In the genomic region with DNA sequence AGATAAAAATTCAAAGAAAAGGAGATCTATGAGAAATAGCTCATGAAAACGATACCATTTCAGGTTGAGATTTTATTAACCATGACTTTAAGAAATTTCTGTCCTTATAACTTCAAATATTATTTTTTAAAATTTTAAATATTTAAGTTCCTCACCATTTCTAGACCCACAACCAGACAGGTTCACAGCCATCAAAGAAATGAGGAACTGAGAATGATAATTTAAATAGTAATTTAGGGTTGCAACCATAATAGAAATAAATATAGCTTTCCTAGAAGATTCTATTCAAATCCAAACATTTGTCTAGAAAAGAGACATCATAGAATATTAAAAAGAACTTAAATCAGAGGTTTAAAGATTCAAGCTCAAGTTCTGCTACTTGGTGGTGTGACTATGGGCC, we compare ENCODE assay signal across 16 cellular contexts. TPM values are rescaled to one million over a fixed set of nuclear protein-coding genes. Genes with fewer than 3 reads are reported as not detected.
DNase-seq lines count a peak whose midpoint lies in the region; ATAC-seq, FAIRE-seq and TF ChIP-seq lines count a peak whose summit lies in the region.
"Had no signal": no experiment of that assay in that cellular context is flagged by ENCODE, and none has a peak within 500 bp of the region (broad histone marks: within the 10 kb centered on the region; RNA-seq: fewer than 3 reads in every experiment).

No MANE protein-coding gene starts in this region.

- DNase-seq in Karpas-422 (peak; percentile 51), GM12878 (ENCODE audit: low read depth, low spot score) (no peak), psoas muscle (no peak), colonic mucosa (no peak)
- no peak for DNase-seq in stimulated activated CD4-positive, alpha-beta T cell treated with anti-CD3 and anti-CD28 coated beads, Interleukin-15, amount 100 ng/mL, for 24 hours
- DNase-seq: CD4-positive, alpha-beta T cell; EL; H9; NCI-H1436 treated with DMSO at 0.1 percent for 48 hours; NCI-H2029 treated with DMSO at 0.1 percent for 48 hours; NCI-H748 treated with DMSO at 0.1 percent for 48 hours; SHP77; T-helper 2 cell had no signal

- H3K79me2 ChIP-seq in Karpas-422 (ENCODE audit: low read length) (no peaks in the 10 kb centered on the region), GM12878 (ENCODE audit: control insufficient read depth, insufficient read depth, low read length) (no peaks in the 10 kb centered on the region)

- FAIRE-seq in GM12878 (lab: Jason Lieb, UNC) = no peak

- H3K4me3 ChIP-seq in Karpas-422 (ENCODE audit: low read length) = no peak overlapping the region
- no peak overlapping the region for H3K4me3 ChIP-seq in GM12878
- H3K4me3 ChIP-seq in psoas muscle = no peak overlapping the region
- no peak overlapping the region for H3K4me3 ChIP-seq in colonic mucosa

- in situ Hi-C loops in GM12878 (cut with MboI) = no loop called here

- CTCF ChIA-PET in GM12878 (lab: Yijun Ruan, JAX) = no interaction called here

- intact Hi-C loops in GM12878 (cut with micrococcal nuclease; ENCODE audit: unreplicated experiment) = no loop called here
- intact Hi-C loops in psoas muscle (cut with DNase I) = no loop called here
- intact Hi-C loops in colonic mucosa (cut with DNase I) = loop anchor here (10.0 kb wide), 1 partner anchor 85 kb away; no protein-coding TSS in a partner anchor

- no peak overlapping the region for H3K4me2 ChIP-seq in Karpas-422 (ENCODE audit: low read depth, low read length, poor library complexity, severe bottlenecking)
- H3K4me2 ChIP-seq in GM12878 (ENCODE audit: control insufficient read depth, insufficient read depth) = 0 out of 2 replicates have a peak overlapping the region, but pooled peaks have one; percentile 17

- H3K27ac ChIP-seq in Karpas-422 (ENCODE audit: low read length) = no peak overlapping the region
- no peak overlapping the region for H3K27ac ChIP-seq in GM12878 (ENCODE audit: control insufficient read depth, insufficient read depth)
- H3K27ac ChIP-seq in psoas muscle = no peak overlapping the region
- H3K27ac ChIP-seq in colonic mucosa = no peak overlapping the region

- whole genome bisulfite sequencing in GM12878 (ENCODE audit: insufficient coverage, insufficient replicate concordance, low lambda C conversion rate, missing lambda C conversion rate) = 0% methylated on average over 1 of the region's 1 CpG
- WGBS in psoas muscle, 3 donors = 76 to 97% (median 80%) methylated on average over 1 of the region's 1 CpG

- TF ChIP-seq POLR2A in GM12878 (IDR thresholded peaks at IDR 0.05; ENCODE audit: low read depth, low read length) = no peak

- no peaks in the 10 kb centered on the region for H3K4me1 ChIP-seq in Karpas-422 (ENCODE audit: low read length)
- peaks cover 5% of the 10 kb centered on the region; the same call in 1 of the 2 replicates for H3K4me1 ChIP-seq in GM12878 (ENCODE audit: control insufficient read depth, insufficient read depth, low read length)
- H3K4me1 ChIP-seq in psoas muscle = no peaks in the 10 kb centered on the region
- no peaks in the 10 kb centered on the region for H3K4me1 ChIP-seq in colonic mucosa

- peak; percentile 62 for ATAC-seq in GM18498 (IDR thresholded peaks at IDR 0.05; ENCODE audit: unreplicated experiment)
- ATAC-seq in GM21515 (IDR thresholded peaks at IDR 0.05; ENCODE audit: unreplicated experiment) = peak; percentile 51
- no peak for ATAC-seq in GM12878
- no peak for ATAC-seq in psoas muscle
- no peak for ATAC-seq in HG03442 (IDR thresholded peaks at IDR 0.05; ENCODE audit: unreplicated experiment)

- no peaks in the 10 kb centered on the region for H3K36me3 ChIP-seq in Karpas-422 (ENCODE audit: insufficient read depth, low read length)
- H3K36me3 ChIP-seq in GM12878 (ENCODE audit: control insufficient read depth in 2 of 2, insufficient read depth in 2 of 2, low read length in 1 of 2) = no peaks in the 10 kb centered on the region
- H3K36me3 ChIP-seq in psoas muscle (ENCODE audit: insufficient read depth in 1 of 2, low read depth in 1 of 2) = no peaks in the 10 kb centered on the region
- no peaks in the 10 kb centered on the region for H3K36me3 ChIP-seq in colonic mucosa

- H3K9me2 ChIP-seq in Karpas-422 (replicated peaks; ENCODE audit: insufficient read depth, low read length) = no peaks in the 10 kb centered on the region

- SMC1A ChIA-PET in GM12878 (lab: Charles Lee; ENCODE audit: uncharacterized antibody, unreplicated experiment) = interaction anchor here (0.9 kb wide), 1 partner anchor 16 kb away, joined by 3 read pairs; no protein-coding TSS in a partner anchor

- BruUV-seq in GM12878 (replicated peaks; lab: Mats Ljungman, UMichigan) = no TSS peak

- TF ChIP-seq CTCF in GM12878 (IDR thresholded peaks at IDR 0.05 in 2 of 3, conservative IDR thresholded peaks at IDR 0.05 in 1 of 3; ENCODE audit: control insufficient read depth in 2 of 3, extremely low read depth in 1 of 3, insufficient read depth in 1 of 3, low read depth in 3 of 3, low read length in 3 of 3) (no peak), psoas muscle (IDR thresholded peaks at IDR 0.05) (no peak), colonic mucosa (IDR thresholded peaks at IDR 0.05) (no peak)

- H3K27me3 ChIP-seq in Karpas-422 (ENCODE audit: low read length) (no peaks in the 10 kb centered on the region), GM12878 (replicated peaks in 1 of 2; ENCODE audit: control insufficient read depth in 2 of 2, insufficient read depth in 2 of 2, low read length in 1 of 2) (no peaks in the 10 kb centered on the region; a peak in 1 of 4 replicates), psoas muscle (ENCODE audit: insufficient read depth in 3 of 3, low read length in 2 of 3) (no peaks in the 10 kb centered on the region), colonic mucosa (no peaks in the 10 kb centered on the region)

- no peak for TF ChIP-seq EP300 in GM12878 (IDR thresholded peaks at IDR 0.05; ENCODE audit: borderline replicate concordance in 1 of 2, control insufficient read depth in 1 of 2, low read depth in 2 of 2, low read length in 2 of 2)

- no peak overlapping the region for H2AFZ ChIP-seq in Karpas-422 (ENCODE audit: low read length)
- no peak overlapping the region for H2AFZ ChIP-seq in GM12878 (ENCODE audit: control insufficient read depth, low read depth, low read length)

- no peak for TF ChIP-seq RAD21 in GM12878 (IDR thresholded peaks at IDR 0.05; ENCODE audit: insufficient read depth, low read depth, low read length)

- no peak overlapping the region for H3K9ac ChIP-seq in Karpas-422 (ENCODE audit: low read length)
- H3K9ac ChIP-seq in GM12878 (ENCODE audit: control insufficient read depth, insufficient read depth, low read length) = no peak overlapping the region
- H3K9ac ChIP-seq in colonic mucosa (ENCODE audit: low read depth in 2 of 2, low read length in 2 of 2) = no peak overlapping the region

- H3K9me3 ChIP-seq in Karpas-422 (ENCODE audit: low read length) (no peaks in the 10 kb centered on the region), GM12878 (replicated peaks; ENCODE audit: control insufficient read depth, insufficient read depth, low read length) (no peaks in the 10 kb centered on the region), psoas muscle (no peaks in the 10 kb centered on the region), colonic mucosa (no peaks in the 10 kb centered on the region)

- RAD21 ChIA-PET in GM12878 (lab: Charles Lee; ENCODE audit: unreplicated experiment) = no interaction called here

- POLR2A ChIA-PET in GM12878 (lab: Charles Lee) = no interaction called here

- H4K20me1 ChIP-seq in Karpas-422 (ENCODE audit: insufficient read depth, low read depth, low read length) = no peaks in the 10 kb centered on the region
- no peaks in the 10 kb centered on the region for H4K20me1 ChIP-seq in GM12878 (ENCODE audit: control insufficient read depth, insufficient read depth)

TF ChIP-seq in GM12878, 131 proteins besides CTCF, POLR2A, EP300 and RAD21:
- TF ChIP-seq SPI1 (IDR thresholded peaks at IDR 0.05; ENCODE audit: borderline replicate concordance, insufficient read depth, low read depth, low read length) (peak; percentile 50; the same call in 1 of the 2 replicates), WRNIP1 (IDR thresholded peaks at IDR 0.05; ENCODE audit: borderline replicate concordance, low read depth, low read length) (no peak)

RNA-seq across cellular contexts. Expression of a gene that starts 5.9 kb away (rescaled TPM):
- not detected in 2 replicates for total RNA-seq in Karpas-422 (2014; rRNA removed; shearing (Covaris generic); ENCODE audit: low replicate concordance)
- 0.52 and 0.81 TPM in 2 replicates for total RNA-seq in GM12878 (2013; cell fraction: nucleolus; rRNA removed)
- total RNA-seq in GM12878 (2014; rRNA removed) = 0.44 and 0.45 TPM in 2 replicates
- 0.54 and 0.78 TPM in 2 replicates for total RNA-seq in GM12878 (2014; rRNA removed; fragmentation: Illumina TruSeq; extraction: Trizol)
- 0.69 and 0.77 TPM in 2 replicates for total RNA-seq in GM12878 (2021)
- polyA plus RNA-seq in GM12878 (2011; ENCODE audit: low read depth) = 0.98 TPM
- polyA plus RNA-seq in GM12878 (2011; rRNA removed) = 1.0 TPM in 2 replicates
- polyA plus RNA-seq in GM12878 (2011; cell fraction: cytosol; rRNA removed) = 0.57 and 0.73 TPM in 2 replicates
- 1.5 and 1.9 TPM in 2 replicates for polyA plus RNA-seq in GM12878 (2011; cell fraction: nucleus; rRNA removed)
- 1.4 and 1.6 TPM in 2 replicates for polyA plus RNA-seq in GM12878 (2012)
- polyA plus RNA-seq in GM12878 (2014; fragmentation: Illumina TruSeq; extraction: Trizol) = 0.78 and 1.3 TPM in 2 replicates
- 1 to 10 TPM; 1.4 to 1.5 TPM for polyA plus RNA-seq in GM12878 (2014; fragmentation: Nextera tagmentation; extraction: Ambion mirVana)
- polyA plus RNA-seq in GM12878 (2014; rRNA removed) = 0.86 and 0.96 TPM in 2 replicates
- 1 to 10 TPM; 1.3 to 1.6 TPM for polyA plus RNA-seq in GM12878 (2016; fragmentation: Nextera tagmentation; extraction: Ambion mirVana)
- polyA minus RNA-seq in GM12878 (2011; rRNA and poly(A)+ RNA removed) = 0.46 and 1.0 TPM in 2 replicates
- polyA minus RNA-seq in GM12878 (2011; cell fraction: cytosol; rRNA and poly(A)+ RNA removed) = 1.5 and 1.7 TPM in 2 replicates
- polyA minus RNA-seq in GM12878 (2011; cell fraction: nucleus; rRNA and poly(A)+ RNA removed) = 1.6 and 2.6 TPM in 2 replicates
- 1 to 10 TPM; 3.4 to 6.7 (median 4.8) TPM for total RNA-seq in psoas muscle
- 1 to 10 TPM; 1.2 to 2.0 (median 1.3) TPM for polyA plus RNA-seq in psoas muscle
- 10 to 100 TPM; 38.0 to 62.5 TPM for total RNA-seq in colonic mucosa

Comparison
In these comparisons a context has a peak if more than half of its experiments do, and no peak if none do; other contexts are left out.
1. ATAC-seq: peak in GM18498 (single experiment) and GM21515 (single experiment); none in GM12878 (single experiment), psoas muscle (0 of 4) and HG03442 (single experiment).
2. RNA of a gene that starts 5.9 kb away (total RNA-seq): 38.0 to 62.5 TPM in colonic mucosa; 3.4 to 6.7 TPM in psoas muscle, 0.44 to 0.81 TPM in GM12878 and not detected in Karpas-422; every median in the first group is over 4 times any median in the second.